25 cellular contexts compared by ENCODE assay signal in the genomic region with DNA sequence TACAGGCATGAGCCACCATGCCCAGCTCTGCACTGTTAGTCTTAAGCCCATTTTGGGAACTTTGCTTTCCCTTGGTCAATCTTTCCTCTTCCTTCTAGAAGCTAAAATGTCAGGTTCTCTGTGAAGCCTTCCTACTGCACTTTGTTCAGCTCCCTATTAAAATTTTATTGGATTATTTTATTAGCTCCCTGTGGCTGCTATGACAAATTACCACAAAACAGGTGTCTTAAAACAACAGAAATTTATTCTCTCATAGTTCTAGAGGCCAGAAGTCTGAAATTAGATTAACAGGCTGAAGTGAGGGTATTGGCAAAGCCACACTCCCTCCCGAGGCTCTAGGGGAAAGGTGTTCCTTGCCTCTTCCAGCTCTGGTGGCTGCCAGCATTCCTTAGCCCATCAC.
"Had no signal": no experiment of that assay in that cellular context is flagged by ENCODE, and none has a peak within 500 bp of the region (broad histone marks: within the 10 kb centered on the region; RNA-seq: fewer than 3 reads in every experiment).

No MANE protein-coding gene starts in this region.

- H3K4me3 ChIP-seq: lung, right atrium auricular region, spleen, tibial nerve, uterus had no signal

- H3K36me3 ChIP-seq: brain microvascular endothelial cell, right atrium auricular region, spleen, tibial nerve, uterus had no signal

- H3K9me3 Mint-ChIP-seq: activated CD4-positive, alpha-beta memory T cell treated with anti-CD3 and anti-CD28 coated beads, Interleukin-2, amount 10 ng/mL, durations not matched to agents 7 days and 5 days; activated CD4-positive, alpha-beta T cell treated with anti-CD3 and anti-CD28 coated beads, Interleukin-2, amount 10 ng/mL, durations not matched to agents 7 days and 5 days; activated T-cell treated with anti-CD3 and anti-CD28 coated beads, Interleukin-2, amount 50 U/mL, for 24 hours; endodermal cell; T-helper 1 cell treated with Interleukin-12 subunit alpha and Interleukin-12 subunit beta and Interleukin-4 antibody, amounts not matched to agents 30 μg/mL and 1 μg/mL, for 36 hours had no signal

- H3K4me3 Mint-ChIP-seq: activated CD4-positive, alpha-beta memory T cell treated with anti-CD3 and anti-CD28 coated beads, Interleukin-2, amount 10 ng/mL, durations not matched to agents 7 days and 5 days; activated CD4-positive, alpha-beta T cell treated with anti-CD3 and anti-CD28 coated beads, Interleukin-2, amount 10 ng/mL, durations not matched to agents 7 days and 5 days; activated T-cell treated with anti-CD3 and anti-CD28 coated beads, Interleukin-2, amount 50 U/mL, for 24 hours; endodermal cell; T-helper 1 cell treated with Interleukin-12 subunit alpha and Interleukin-12 subunit beta and Interleukin-4 antibody, amounts not matched to agents 30 μg/mL and 1 μg/mL, for 36 hours; WTC11 had no signal

- H3K27ac ChIP-seq: brain microvascular endothelial cell, right atrium auricular region, spleen, tibial nerve, uterus had no signal

- ATAC-seq: esophagus mucosa; left lobe of liver; naive thymus-derived CD4-positive, alpha-beta T cell; WTC11 had no signal

- H3K9me3 ChIP-seq: uterus had no signal

- H3K27me3 Mint-ChIP-seq: activated T-cell treated with anti-CD3 and anti-CD28 coated beads, Interleukin-2, amount 50 U/mL, for 24 hours had no signal

- DNase-seq: activated CD4-positive, alpha-beta memory T cell treated with anti-CD3 and anti-CD28 coated beads, Interleukin-2, amount 10 ng/mL, durations not matched to agents 7 days and 5 days; activated CD4-positive, alpha-beta T cell treated with anti-CD3 and anti-CD28 coated beads for 1 hour; activated CD4-positive, alpha-beta T cell treated with anti-CD3 and anti-CD28 coated beads, Interleukin-2, amount 10 ng/mL, durations not matched to agents 7 days and 5 days; activated CD8-positive, alpha-beta memory T cell treated with anti-CD3 and anti-CD28 coated beads, Interleukin-2, amount 50 U/mL, for 48 hours; activated gamma-delta T cell; activated naive CD4-positive, alpha-beta T cell treated with anti-CD3 and anti-CD28 coated beads, Interleukin-2, amount 50 U/mL, for 16 hours; activated T-cell treated with anti-CD3 and anti-CD28 coated beads, Interleukin-2, amount 50 U/mL, for 24 hours; amniotic stem cell; brain microvascular endothelial cell; caudate nucleus; endodermal cell; foreskin fibroblast; head of caudate nucleus; naive thymus-derived CD4-positive, alpha-beta T cell; spleen; stimulated activated naive CD4-positive, alpha-beta T cell treated with Interleukin-2 at 50 U/mL for 16 hours; T1000; uterus had no signal

- H3K27me3 ChIP-seq: brain microvascular endothelial cell, right atrium auricular region, spleen, uterus had no signal

- H3K27ac Mint-ChIP-seq: activated CD4-positive, alpha-beta memory T cell treated with anti-CD3 and anti-CD28 coated beads, Interleukin-2, amount 10 ng/mL, durations not matched to agents 7 days and 5 days; activated CD4-positive, alpha-beta T cell treated with anti-CD3 and anti-CD28 coated beads, Interleukin-2, amount 10 ng/mL, durations not matched to agents 7 days and 5 days; activated T-cell treated with anti-CD3 and anti-CD28 coated beads, Interleukin-2, amount 50 U/mL, for 24 hours; endodermal cell; T-helper 1 cell treated with Interleukin-12 subunit alpha and Interleukin-12 subunit beta and Interleukin-4 antibody, amounts not matched to agents 30 μg/mL and 1 μg/mL, for 36 hours; WTC11 had no signal
